ENCODE assay signal across 8 cellular contexts in the genomic region with DNA sequence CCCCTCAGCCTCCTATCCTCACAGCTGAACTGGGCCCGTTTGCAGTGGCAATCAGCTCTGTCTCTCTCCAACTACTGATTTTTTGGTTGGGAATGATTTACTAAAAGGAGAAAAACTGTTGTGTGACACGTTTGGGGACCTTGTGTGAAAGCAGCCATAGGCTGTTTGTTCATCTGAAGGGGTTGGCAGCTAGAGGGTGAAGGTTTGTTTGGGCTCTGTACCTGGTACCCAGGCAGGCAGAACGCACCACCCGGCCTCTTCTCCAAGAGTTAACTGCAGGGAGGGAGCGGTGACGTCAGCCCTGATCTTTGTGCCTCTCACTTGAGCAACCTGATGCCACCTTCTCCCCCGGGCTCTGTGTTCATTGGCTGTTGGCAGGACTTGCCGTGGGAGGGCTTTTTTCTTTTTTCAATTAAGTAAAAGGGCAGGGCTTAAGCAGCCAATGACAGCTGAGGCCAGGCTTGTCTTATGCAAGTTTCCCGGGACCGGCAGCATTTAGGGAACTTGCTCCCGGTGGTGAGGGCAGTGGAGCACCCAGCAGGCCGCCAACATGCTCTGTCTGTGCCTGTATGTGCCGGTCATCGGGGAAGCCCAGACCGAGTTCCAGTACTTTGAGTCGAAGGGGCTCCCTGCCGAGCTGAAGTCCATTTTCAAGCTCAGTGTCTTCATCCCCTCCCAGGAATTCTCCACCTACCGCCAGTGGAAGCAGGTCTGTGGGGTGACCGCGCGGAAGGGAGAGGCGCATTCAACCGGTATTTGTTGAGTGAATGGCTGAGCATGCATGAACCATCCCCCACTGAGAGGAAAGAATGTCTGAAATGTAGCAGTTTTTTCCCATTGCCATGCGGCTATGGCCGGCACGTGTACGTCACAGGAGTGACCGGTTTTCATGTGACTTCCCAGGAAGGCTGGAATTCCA. TPM values are rescaled to one million over a fixed set of nuclear protein-coding genes. Genes with fewer than 3 reads are reported as not detected.
DNase-seq lines count a peak whose midpoint lies in the region; ATAC-seq and TF ChIP-seq lines count a peak whose summit lies in the region.

No MANE protein-coding gene starts in this region.

- no peaks in the 10 kb centered on the region for H3K9me3 ChIP-seq in thoracic aorta

- peaks cover 33 to 72% of the 10 kb centered on the region in 2 donors for H3K4me1 ChIP-seq in thoracic aorta (ENCODE audit: control insufficient read depth in 1 of 2, low read depth in 2 of 2)

- H3K4me1 Mint-ChIP-seq in CD14-positive monocyte: peaks cover 54% of the 10 kb centered on the region

- H3K27ac Mint-ChIP-seq in CD14-positive monocyte: peak overlapping the region; percentile 90 to 99 (median 97)

- peak overlapping the region; percentile 73 to 89 for H3K4me3 Mint-ChIP-seq in CD14-positive monocyte

- no peaks in the 10 kb centered on the region for H3K9me3 Mint-ChIP-seq in CD14-positive monocyte

- peaks cover 17% of the 10 kb centered on the region for H3K36me3 ChIP-seq in thoracic aorta

- TF ChIP-seq CTCF in CD14-positive monocyte (IDR thresholded peaks at IDR 0.05) (no peak), omental fat pad (IDR thresholded peaks at IDR 0.05) (no peak), thoracic aorta (IDR thresholded peaks at IDR 0.05) (no peak)

- H3K27ac ChIP-seq in adipose tissue (ENCODE audit: low read depth, low read length) (peak overlapping the region; percentile 95), thoracic aorta (peak overlapping the region; percentile 89 to 96)

- intact Hi-C loops in CD14-positive monocyte (cut with micrococcal nuclease): loop anchor here in 1 of 2 donors (2.0 kb wide), 1 partner anchor 25 kb away; no protein-coding TSS in a partner anchor
- intact Hi-C loops in Right ventricle myocardium superior (cut with DNase I): no loop called here

- H3K36me3 Mint-ChIP-seq in CD14-positive monocyte: peaks cover 24 to 43% of the 10 kb centered on the region in 2 donors

- H3K27me3 Mint-ChIP-seq in CD14-positive monocyte (ENCODE audit: low read depth in 3 of 3): no peaks in the 10 kb centered on the region

- no peaks in the 10 kb centered on the region for H3K27me3 ChIP-seq in thoracic aorta (replicated peaks; ENCODE audit: insufficient read depth)

- ATAC-seq in Right ventricle myocardium superior (ENCODE audit: poor library complexity): peak; percentile 78
- ATAC-seq in omental fat pad (ENCODE audit: low FRiP score): peak; percentile 78
- peak; percentile 75 for ATAC-seq in thoracic aorta (ENCODE audit: insufficient number of reproducible peaks, low FRiP score, low read depth)
- ATAC-seq in GM19351 (IDR thresholded peaks at IDR 0.05; ENCODE audit: unreplicated experiment): no peak

- peak overlapping the region; percentile 69 for H3K4me3 ChIP-seq in thoracic aorta

- WGBS in adipose tissue, 3 donors: 4 to 16% (median 13%) methylated on average over 28 of the region's 28 CpGs

- DNase-seq in CD14-positive monocyte (ENCODE audit: low spot score) (peak; percentile 93), LoVo (ENCODE audit: low spot score) (peak; percentile 95), SK-N-DZ (ENCODE audit: low spot score) (peak; percentile 74), Right ventricle myocardium superior (peak; percentile 94), omental fat pad (ENCODE audit: low spot score) (peak; percentile 90), thoracic aorta (ENCODE audit: low spot score) (peak; percentile 93)

RNA-seq across cellular contexts. Expression of a gene that starts 29.3 kb away (rescaled TPM):
- 10 to 100 TPM; 42.0 to 49.4 TPM for polyA plus RNA-seq in CD14-positive monocyte
- polyA plus RNA-seq in SK-N-DZ (2014; cell fraction: cytosol; rRNA removed): 61.7 and 69.6 TPM in 2 replicates
- 159 and 165 TPM in 2 replicates for polyA plus RNA-seq in SK-N-DZ (2014; cell fraction: nucleus; rRNA removed)
- 10 to 100 TPM; 36.1 to 63.9 (median 39.9) TPM for polyA plus RNA-seq in adipose tissue
- 155 TPM for total RNA-seq in Right ventricle myocardium superior
- total RNA-seq in omental fat pad: 10 to 100 TPM; 34.6 to 59.4 (median 53.0) TPM
- total RNA-seq in thoracic aorta: 10 to 100 TPM; 57.9 to 66.0 TPM

RNA-seq across cellular contexts. Expression of a gene that starts 30.2 kb away (rescaled TPM):
- 1 to 10 TPM; 5.1 to 6.3 TPM for polyA plus RNA-seq in CD14-positive monocyte
- polyA plus RNA-seq in SK-N-DZ (2014; cell fraction: cytosol; rRNA removed): 29.1 and 31.5 TPM in 2 replicates
- polyA plus RNA-seq in SK-N-DZ (2014; cell fraction: nucleus; rRNA removed): 26.6 and 27.7 TPM in 2 replicates
- polyA plus RNA-seq in adipose tissue: 100 to 1,000 TPM in 1 of 3 donors, 10 to 100 TPM in 2; 40.4 to 129 (median 61.0) TPM
- total RNA-seq in Right ventricle myocardium superior: 5.0 TPM
- total RNA-seq in omental fat pad: 100 to 1,000 TPM in 2 of 4 donors, 10 to 100 TPM in 2; 37.8 to 147 (median 102) TPM
- 10 to 100 TPM; 30.1 to 33.9 TPM for total RNA-seq in thoracic aorta

RNA-seq across cellular contexts. Expression of a gene that starts 31.2 kb away (rescaled TPM):
- polyA plus RNA-seq in CD14-positive monocyte (1 to 10 TPM; 4.6 to 5.6 TPM), adipose tissue (1 to 10 TPM; 4.8 to 6.6 (median 5.1) TPM)
- polyA plus RNA-seq in SK-N-DZ (2014; cell fraction: cytosol; rRNA removed): 16.1 and 16.4 TPM in 2 replicates
- 4.8 and 7.4 TPM in 2 replicates for polyA plus RNA-seq in SK-N-DZ (2014; cell fraction: nucleus; rRNA removed)
- total RNA-seq in Right ventricle myocardium superior (4.5 TPM), omental fat pad (10 to 100 TPM in 1 of 4 donors, 1 to 10 TPM in 3; 5.3 to 13.1 (median 6.7) TPM), thoracic aorta (10 to 100 TPM; 11.8 to 21.0 TPM)

RNA-seq across cellular contexts. Expression of a gene that starts 51.0 kb away (rescaled TPM):
- polyA plus RNA-seq in CD14-positive monocyte (under 1 TPM in 1 of 2 donors, not detected in 1; 0.83 TPM), adipose tissue (10 to 100 TPM in 1 of 3 donors, 1 to 10 TPM in 2; 5.9 to 15.6 (median 9.5) TPM)
- 1.3 TPM in 1 of 2 replicates, not detected in the other for polyA plus RNA-seq in SK-N-DZ (2014; cell fraction: cytosol; rRNA removed)
- not detected in 2 replicates for polyA plus RNA-seq in SK-N-DZ (2014; cell fraction: nucleus; rRNA removed)
- total RNA-seq in Right ventricle myocardium superior (not detected), omental fat pad (1 to 10 TPM in 2 of 4 donors, not detected in 2; 1.7 TPM), thoracic aorta (not detected)
